8 cellular contexts compared by ENCODE assay signal in the genomic region with DNA sequence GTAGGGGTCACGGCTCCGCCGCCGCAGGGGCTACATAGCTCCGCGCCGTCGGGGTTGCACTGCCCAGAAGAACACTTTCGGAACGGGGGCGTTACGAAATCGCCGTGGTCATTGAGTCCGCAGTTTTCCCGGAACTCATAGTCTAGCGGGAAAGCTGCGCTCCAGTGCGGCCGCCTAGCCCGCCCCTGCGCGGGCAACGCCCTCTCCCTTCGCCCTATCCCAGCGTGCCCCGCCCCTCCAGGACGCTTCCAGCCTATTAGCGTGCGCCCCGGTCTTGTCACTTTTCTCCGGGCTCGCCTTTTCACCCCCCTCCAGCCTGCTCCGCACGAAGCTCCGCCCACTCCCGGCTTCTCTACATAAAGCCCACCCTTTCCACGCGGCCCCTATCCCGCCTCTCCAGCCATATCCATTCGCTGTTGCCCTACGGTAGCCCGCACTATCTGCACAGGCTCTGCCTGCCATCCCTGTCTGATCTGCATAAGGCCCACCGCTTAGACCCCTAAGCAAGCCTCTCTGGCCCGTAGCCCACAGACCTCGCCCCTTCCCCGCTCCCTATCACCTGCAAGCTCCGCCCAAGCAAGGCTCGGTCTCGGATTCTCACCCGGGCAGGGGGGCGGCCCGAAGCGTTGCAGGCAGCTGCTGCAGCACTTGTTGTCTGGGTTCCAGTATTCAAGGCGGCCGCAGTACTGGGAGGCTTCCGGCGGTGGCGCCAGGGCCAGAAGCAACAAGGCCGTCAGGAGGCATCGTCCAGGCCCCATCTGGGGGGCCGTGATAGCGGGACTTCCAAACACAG. TPM values are rescaled to one million over a fixed set of nuclear protein-coding genes. Genes with fewer than 3 reads are reported as not detected.
A peak's percentile ranks its signal among the peaks of the same experiment; 100 is the strongest.
DNase-seq lines count a peak whose midpoint lies in the region; TF ChIP-seq lines count a peak whose summit lies in the region.

No MANE protein-coding gene starts in this region.

- H3K9me3 ChIP-seq in thymus (ENCODE audit: control insufficient read depth): no peaks in the 10 kb centered on the region

- H3K27me3 ChIP-seq in GM06990 (replicated peaks; ENCODE audit: control insufficient read depth, insufficient read depth, low read length): no peaks in the 10 kb centered on the region
- H3K27me3 ChIP-seq in thymus (ENCODE audit: control insufficient read depth, insufficient read depth): no peaks in the 10 kb centered on the region

- H3K9me3 Mint-ChIP-seq in HFFc6 (no peaks in the 10 kb centered on the region), osteocyte (ENCODE audit: unreplicated experiment) (no peaks in the 10 kb centered on the region)

- H3K27ac ChIP-seq in thymus (ENCODE audit: low read depth): peak overlapping the region; percentile 96

- H3K36me3 ChIP-seq in GM06990 (ENCODE audit: control insufficient read depth, insufficient read depth, low read length): peaks cover 17% of the 10 kb centered on the region
- peaks cover 26% of the 10 kb centered on the region for H3K36me3 ChIP-seq in thymus (ENCODE audit: control insufficient read depth, insufficient read depth)

- H3K36me3 Mint-ChIP-seq in HFFc6 (ENCODE audit: low read depth) (peaks cover 12% of the 10 kb centered on the region), osteocyte (ENCODE audit: unreplicated experiment) (peaks cover 27% of the 10 kb centered on the region)

- H3K27ac Mint-ChIP-seq in HFFc6 (peak overlapping the region; percentile 38), osteocyte (ENCODE audit: unreplicated experiment) (peak overlapping the region; percentile 87)

- H3K4me3 Mint-ChIP-seq in HFFc6 (peak overlapping the region; percentile 87), osteocyte (ENCODE audit: unreplicated experiment) (peak overlapping the region; percentile 84)

- H3K4me1 Mint-ChIP-seq in HFFc6 (ENCODE audit: low read depth): peaks cover 26% of the 10 kb centered on the region
- H3K4me1 Mint-ChIP-seq in osteocyte (ENCODE audit: unreplicated experiment): peaks cover 18% of the 10 kb centered on the region

- under 1% methylated on average over 63 of the region's 63 CpGs for WGBS in thymus

- peaks cover 21% of the 10 kb centered on the region for H3K4me1 ChIP-seq in thymus (ENCODE audit: control insufficient read depth, insufficient read depth, low read length)

- TF ChIP-seq CTCF in GM06990 (IDR thresholded peaks at IDR 0.05; ENCODE audit: insufficient read depth, low read length, poor library complexity, severe bottlenecking): peak; percentile 40
- peak; percentile 42; the same call in 1 of the 2 replicates for TF ChIP-seq CTCF in HFFc6 (IDR thresholded peaks at IDR 0.05)
- TF ChIP-seq CTCF in NB4 (IDR thresholded peaks at IDR 0.05; ENCODE audit: low read depth, low read length): no peak
- peak; percentile 31 for TF ChIP-seq CTCF in osteocyte (IDR thresholded peaks at IDR 0.05)

- H3K4me3 ChIP-seq in GM06990 (replicated peaks; ENCODE audit: low read depth, low read length) (peak overlapping the region; percentile 74), NB4 (ENCODE audit: low read depth, low read length) (peak overlapping the region; percentile 53), thymus (ENCODE audit: low read length) (peak overlapping the region; percentile 79)

- peak; percentile 30 for TF ChIP-seq POLR2A in NB4 (IDR thresholded peaks at IDR 0.05; ENCODE audit: extremely low read depth, insufficient read length)

- H3K27me3 Mint-ChIP-seq in HFFc6 (ENCODE audit: insufficient read depth): peaks cover 8% of the 10 kb centered on the region
- H3K27me3 Mint-ChIP-seq in osteocyte (ENCODE audit: unreplicated experiment): no peaks in the 10 kb centered on the region

- DNase-seq in GM06990 (ENCODE audit: extremely low read depth, insufficient read length) (peak; percentile 94), HFFc6 (peak; percentile 94), NB4 (ENCODE audit: low read depth) (peak; percentile 95), SK-N-DZ (ENCODE audit: low spot score) (peak; percentile 98), glomerular visceral epithelial cell (ENCODE audit: extremely low spot score) (peak; percentile 98), osteocyte (ENCODE audit: extremely low spot score, unreplicated experiment) (peak; percentile 99)
- DNase-seq in activated naive CD4-positive, alpha-beta T cell treated with anti-CD3 and anti-CD28 coated beads, Interleukin-2, amount 50 U/mL, for 16 hours: peak; percentile 97

RNA-seq across cellular contexts. Expression of a gene that starts 1.6 kb away (rescaled TPM):
- 1 to 10 TPM in 4 of 6 experiments, under 1 TPM in 2; 0.76 to 2.8 (median 1.4) TPM for total RNA-seq in HFFc6 (2021; fragmentation: NEBNext Ultra II Directional; extraction: Animal tissue kit (Norgen Biotek cat#: 25700))
- 22.5 and 25.0 TPM in 2 replicates for polyA plus RNA-seq in SK-N-DZ (2014; cell fraction: cytosol; rRNA removed)
- polyA plus RNA-seq in SK-N-DZ (2014; cell fraction: nucleus; rRNA removed): 14.4 and 27.5 TPM in 2 replicates
- total RNA-seq in osteocyte: 2.3 and 3.1 TPM in 2 replicates
- polyA plus RNA-seq in thymus: 67.8 TPM

RNA-seq across cellular contexts. Expression of a gene that starts 4.6 kb away (rescaled TPM):
- 10 to 100 TPM; 18.0 to 20.8 (median 18.7) TPM for total RNA-seq in HFFc6 (2021; fragmentation: NEBNext Ultra II Directional; extraction: Animal tissue kit (Norgen Biotek cat#: 25700))
- polyA plus RNA-seq in SK-N-DZ (2014; cell fraction: cytosol; rRNA removed): 8.7 and 9.0 TPM in 2 replicates
- polyA plus RNA-seq in SK-N-DZ (2014; cell fraction: nucleus; rRNA removed): 28.2 and 29.5 TPM in 2 replicates
- total RNA-seq in osteocyte: 35.9 and 44.9 TPM in 2 replicates
- polyA plus RNA-seq in thymus: 45.0 TPM

RNA-seq across cellular contexts. Expression of a gene that starts 4.8 kb away (rescaled TPM):
- 10 to 100 TPM; 68.2 to 86.6 (median 74.9) TPM for total RNA-seq in HFFc6 (2021; fragmentation: NEBNext Ultra II Directional; extraction: Animal tissue kit (Norgen Biotek cat#: 25700))
- polyA plus RNA-seq in SK-N-DZ (2014; cell fraction: cytosol; rRNA removed): 28.7 and 40.4 TPM in 2 replicates
- 22.9 and 29.9 TPM in 2 replicates for polyA plus RNA-seq in SK-N-DZ (2014; cell fraction: nucleus; rRNA removed)
- total RNA-seq in osteocyte: 71.4 and 72.6 TPM in 2 replicates
- 104 TPM for polyA plus RNA-seq in thymus

RNA-seq across cellular contexts. Expression of a gene that starts 7.8 kb away (rescaled TPM):
- 1 to 10 TPM; 6.0 to 9.9 (median 8.7) TPM for total RNA-seq in HFFc6 (2021; fragmentation: NEBNext Ultra II Directional; extraction: Animal tissue kit (Norgen Biotek cat#: 25700))
- polyA plus RNA-seq in SK-N-DZ (2014; cell fraction: cytosol; rRNA removed): 8.2 and 11.0 TPM in 2 replicates
- 40.1 and 53.4 TPM in 2 replicates for polyA plus RNA-seq in SK-N-DZ (2014; cell fraction: nucleus; rRNA removed)
- 14.1 and 15.7 TPM in 2 replicates for total RNA-seq in osteocyte
- 24.2 TPM for polyA plus RNA-seq in thymus

RNA-seq across cellular contexts. Expression of a gene that starts 16.2 kb away (rescaled TPM):
- total RNA-seq in HFFc6 (2021; fragmentation: NEBNext Ultra II Directional; extraction: Animal tissue kit (Norgen Biotek cat#: 25700)): 100 to 1,000 TPM in 1 of 6 experiments, 10 to 100 TPM in 5; 37.0 to 122 (median 43.9) TPM
- polyA plus RNA-seq in SK-N-DZ (2014; cell fraction: cytosol; rRNA removed): not detected in 2 replicates
- 0.41 TPM in 1 of 2 replicates, not detected in the other for polyA plus RNA-seq in SK-N-DZ (2014; cell fraction: nucleus; rRNA removed)
- 0.37 and 0.64 TPM in 2 replicates for total RNA-seq in osteocyte
- polyA plus RNA-seq in thymus: 18.9 TPM

Comparison
In these comparisons a context has a peak if more than half of its experiments do, and no peak if none do; other contexts are left out.
1. Peak in every context shown above with its lines: DNase-seq, H3K4me3 ChIP-seq and H3K27ac ChIP-seq.